15 cellular contexts compared by ENCODE assay signal in the genomic region with DNA sequence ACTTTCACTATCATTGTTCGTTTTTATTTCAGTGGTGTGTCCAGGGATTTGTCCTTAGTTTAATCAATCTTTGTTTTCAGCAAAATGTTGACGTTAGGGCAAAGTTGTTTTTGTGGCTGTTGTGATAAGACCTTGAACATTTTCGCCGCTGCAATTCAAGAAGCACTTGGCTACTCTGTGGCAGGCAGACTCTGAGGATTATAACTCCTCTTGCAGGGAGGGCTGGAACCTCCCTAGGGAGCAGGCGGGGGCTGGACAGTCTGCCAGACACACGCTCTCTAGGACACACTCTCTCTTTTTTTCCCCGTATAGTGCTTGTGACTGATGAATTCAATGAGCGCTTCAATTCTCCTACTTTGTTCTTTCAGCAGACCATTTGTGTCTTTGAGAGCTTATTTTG.
DNase-seq lines count a peak whose midpoint lies in the region; ATAC-seq, FAIRE-seq and TF ChIP-seq lines count a peak whose summit lies in the region.
"Had no signal": no experiment of that assay in that cellular context is flagged by ENCODE, and none has a peak within 500 bp of the region (broad histone marks: within the 10 kb centered on the region; RNA-seq: fewer than 3 reads in every experiment).

No MANE protein-coding gene starts in this region.

- H3K36me3 ChIP-seq in kidney (ENCODE audit: control insufficient read depth in 1 of 2, insufficient read depth in 2 of 2, low read length in 2 of 2): no peaks in the 10 kb centered on the region
- H3K36me3 ChIP-seq: transverse colon had no signal

- DNase-seq in LHCN-M2 (ENCODE audit: low read depth): peak; percentile 60
- DNase-seq in dorsolateral prefrontal cortex: peak in 1 of 10 donors; percentile 7
- DNase-seq in kidney: peak; percentile 79
- peak; percentile 24 for DNase-seq in smooth muscle cell of the brain vasculature (ENCODE audit: low read depth, low spot score)
- no peak for DNase-seq in NCI-H2081 treated with DMSO at 0.1 percent for 48 hours (lab: John Stamatoyannopoulos, UW)
- DNase-seq in SIG-M5 (lab: John Stamatoyannopoulos, UW): no peak
- no peak for DNase-seq in NCI-H2107 (lab: John Stamatoyannopoulos, UW)
- DNase-seq in effector memory CD8-positive, alpha-beta T cell: no peak
- DNase-seq: activated CD8-positive, alpha-beta T cell treated with anti-CD3 and anti-CD28 coated beads, Interleukin-2, amount 10 ng/mL, durations not matched to agents 7 days and 5 days; NCI-H748 treated with DMSO at 0.1 percent for 48 hours; occipital lobe; transverse colon had no signal

- H3K9me3 ChIP-seq in kidney (ENCODE audit: control insufficient read depth in 1 of 2, low read length in 2 of 2): peaks cover 0 to 4% of the 10 kb centered on the region in 2 donors

- no peak overlapping the region for H3K9ac ChIP-seq in kidney (ENCODE audit: low read length in 2 of 2)

- H3K4me3 Mint-ChIP-seq in effector memory CD8-positive, alpha-beta T cell: no peak overlapping the region
- H3K4me3 Mint-ChIP-seq: activated CD8-positive, alpha-beta T cell treated with anti-CD3 and anti-CD28 coated beads, Interleukin-2, amount 10 ng/mL, durations not matched to agents 7 days and 5 days; T-helper 1 cell treated with Interleukin-12 subunit alpha and Interleukin-12 subunit beta and Interleukin-4 antibody, amounts not matched to agents 30 μg/mL and 1 μg/mL, for 36 hours had no signal

- no peak overlapping the region for H3K27ac Mint-ChIP-seq in effector memory CD8-positive, alpha-beta T cell
- H3K27ac Mint-ChIP-seq: activated CD8-positive, alpha-beta T cell treated with anti-CD3 and anti-CD28 coated beads, Interleukin-2, amount 10 ng/mL, durations not matched to agents 7 days and 5 days; T-helper 1 cell treated with Interleukin-12 subunit alpha and Interleukin-12 subunit beta and Interleukin-4 antibody, amounts not matched to agents 30 μg/mL and 1 μg/mL, for 36 hours had no signal

- FAIRE-seq in kidney (lab: Jason Lieb, UNC): no peak
- FAIRE-seq: D721Med had no signal

- intact Hi-C loops in dorsolateral prefrontal cortex (cut with DNase I) (no loop called here), kidney (cut with DNase I) (no loop called here)

- no peaks in the 10 kb centered on the region for H3K27me3 ChIP-seq in dorsolateral prefrontal cortex
- H3K27me3 ChIP-seq: transverse colon had no signal

- H3K4me1 Mint-ChIP-seq in effector memory CD8-positive, alpha-beta T cell (ENCODE audit: low read depth in 2 of 2): no peaks in the 10 kb centered on the region

- H3K27ac ChIP-seq in dorsolateral prefrontal cortex: no peak overlapping the region
- no peak overlapping the region for H3K27ac ChIP-seq in kidney (ENCODE audit: low read depth in 2 of 2, low read length in 2 of 2)
- H3K27ac ChIP-seq: HL-60, transverse colon had no signal

- no peaks in the 10 kb centered on the region for H3K27me3 Mint-ChIP-seq in effector memory CD8-positive, alpha-beta T cell

- no peaks in the 10 kb centered on the region for H3K36me3 Mint-ChIP-seq in effector memory CD8-positive, alpha-beta T cell (ENCODE audit: insufficient read depth)

- peaks cover 4 to 9% of the 10 kb centered on the region in 2 donors for H3K9me3 Mint-ChIP-seq in effector memory CD8-positive, alpha-beta T cell

- TF ChIP-seq CTCF in dorsolateral prefrontal cortex (IDR thresholded peaks at IDR 0.05 in 54 of 56, conservative IDR thresholded peaks at IDR 0.05 in 2 of 56; ENCODE audit: low read depth in 1 of 56, partially characterized antibody in 56 of 56): no peak
- TF ChIP-seq CTCF in kidney (IDR thresholded peaks at IDR 0.05; ENCODE audit: borderline replicate concordance, extremely low read depth, insufficient read depth): no peak

- peak overlapping the region in 41 of 59 donors; percentile 1 to 58 (median 26) for H3K4me3 ChIP-seq in dorsolateral prefrontal cortex
- H3K4me3 ChIP-seq in kidney (ENCODE audit: low read length in 2 of 2): peak overlapping the region; percentile 26 to 47
- H3K4me3 ChIP-seq: transverse colon had no signal

- ATAC-seq in effector memory CD8-positive, alpha-beta T cell (replicated peaks): no peak
- ATAC-seq: activated CD8-positive, alpha-beta T cell treated with anti-CD3 and anti-CD28 coated beads, Interleukin-2, amount 10 ng/mL, durations not matched to agents 7 days and 5 days had no signal

- peaks cover 0 to 4% of the 10 kb centered on the region in 2 donors for H3K4me1 ChIP-seq in kidney (ENCODE audit: control insufficient read depth in 1 of 2, insufficient read depth in 1 of 2, low read depth in 1 of 2, low read length in 2 of 2)
- H3K4me1 ChIP-seq: transverse colon had no signal

Comparison
In these comparisons a context has a peak if more than half of its experiments do, and no peak if none do; other contexts are left out.
1. DNase-seq: peak in LHCN-M2 (single experiment), kidney (single experiment) and smooth muscle cell of the brain vasculature (single experiment); none in NCI-H2081 treated with DMSO at 0.1 percent for 48 hours (single experiment), SIG-M5 (single experiment), NCI-H2107 (single experiment) and effector memory CD8-positive, alpha-beta T cell (0 of 3).